Comparison of ENCODE assay signal across 8 cellular contexts in genomic region chr9:134068742-134069535, GRCh38. TPM values are rescaled to one million over a fixed set of nuclear protein-coding genes. Genes with fewer than 3 reads are reported as not detected.
A peak's percentile ranks its signal among the peaks of the same experiment; 100 is the strongest.
DNase-seq lines count a peak whose midpoint lies in the region; ATAC-seq and TF ChIP-seq lines count a peak whose summit lies in the region.

No MANE protein-coding gene starts in this region.

- peaks cover 27% of the 10 kb centered on the region for H4K20me1 ChIP-seq in SK-N-SH (ENCODE audit: insufficient read depth)

- CTCF ChIA-PET in SK-N-SH (lab: Yijun Ruan, JAX) = no interaction called here

- peaks cover 32% of the 10 kb centered on the region for H3K79me2 ChIP-seq in SK-N-SH (ENCODE audit: insufficient read depth)

- WGBS in SK-N-SH (ENCODE audit: low lambda C conversion rate) = 3% methylated on average over 29 of the region's 31 CpGs

- peak overlapping the region; percentile 76; the same call in 1 of the 2 replicates for H3K9ac ChIP-seq in SK-N-SH

- peaks cover 8% of the 10 kb centered on the region for H3F3A ChIP-seq in SK-N-SH (replicated peaks; ENCODE audit: insufficient read depth)

- peak overlapping the region; percentile 81 to 93 for H3K4me3 ChIP-seq in SK-N-SH (ENCODE audit: low read depth in 2 of 2, low read length in 1 of 2)
- H3K4me3 ChIP-seq in fibroblast of villous mesenchyme (ENCODE audit: low read depth, low read length) = peak overlapping the region; percentile 74
- peak overlapping the region; percentile 63 for H3K4me3 ChIP-seq in retinal pigment epithelial cell (ENCODE audit: low read length)

- peak; percentile 32 for DNase-seq in NCI-H1694 (lab: John Stamatoyannopoulos, UW)
- DNase-seq in NCI-H1694 treated with DMSO at 0.1 percent for 48 hours (lab: John Stamatoyannopoulos, UW) = no peak
- no peak for DNase-seq in SK-N-SH
- peak; percentile 64 for DNase-seq in fibroblast of villous mesenchyme (ENCODE audit: low read depth)
- no peak for DNase-seq in retinal pigment epithelial cell (ENCODE audit: low read depth)
- DNase-seq in NCI-H446 treated with DMSO at 0.1 percent for 48 hours (lab: John Stamatoyannopoulos, UW) = no peak

- TF ChIP-seq CTCF in SK-N-SH (IDR thresholded peaks at IDR 0.05) (no peak), fibroblast of villous mesenchyme (IDR thresholded peaks at IDR 0.05; ENCODE audit: insufficient read depth, low read depth, low read length) (no peak), retinal pigment epithelial cell (conservative IDR thresholded peaks at IDR 0.05; ENCODE audit: low read depth, low read length) (no peak)

- H3K27me3 ChIP-seq in SK-N-SH (ENCODE audit: insufficient read depth) = peaks cover 32% of the 10 kb centered on the region; the same call in 1 of the 2 replicates

- no peaks in the 10 kb centered on the region for H3K9me3 ChIP-seq in SK-N-SH

- H3K9me2 ChIP-seq in SK-N-SH = no peaks in the 10 kb centered on the region

- TF ChIP-seq EP300 in SK-N-SH (IDR thresholded peaks at IDR 0.05; ENCODE audit: borderline replicate concordance in 1 of 2, low read depth in 1 of 2, low read length in 1 of 2) = no peak

- H3K36me3 ChIP-seq in SK-N-SH (replicated peaks in 1 of 2; ENCODE audit: control insufficient read depth in 1 of 2, insufficient read depth in 2 of 2, low read length in 1 of 2) = no peaks in the 10 kb centered on the region

- peaks cover 0 to 12% of the 10 kb centered on the region in 2 experiments; a peak in 1 of 4 replicates for H3K4me1 ChIP-seq in SK-N-SH (ENCODE audit: control insufficient read depth in 1 of 2, insufficient read depth in 2 of 2, low read depth in 1 of 2, low read length in 1 of 2)

- peak overlapping the region; percentile 48 to 69; a peak in 2 of 4 replicates for H3K27ac ChIP-seq in SK-N-SH (ENCODE audit: low read depth in 2 of 2, low read length in 1 of 2)

- no peak for TF ChIP-seq RAD21 in SK-N-SH (IDR thresholded peaks at IDR 0.05; ENCODE audit: low read length)

- ATAC-seq in HG02973 (IDR thresholded peaks at IDR 0.05; ENCODE audit: unreplicated experiment) (no peak), GM18867 (IDR thresholded peaks at IDR 0.05; ENCODE audit: unreplicated experiment) (no peak)

- POLR2A ChIA-PET in SK-N-SH (lab: Yijun Ruan, JAX) = no interaction called here

- H3K4me2 ChIP-seq in SK-N-SH = peak overlapping the region; percentile 88

- H2AFZ ChIP-seq in SK-N-SH (ENCODE audit: low read depth) = peak overlapping the region; percentile 98

TF ChIP-seq in SK-N-SH, 30 proteins besides CTCF, POLR2A, EP300 and RAD21:
- no peak for TF ChIP-seq REST (IDR thresholded peaks at IDR 0.05; ENCODE audit: low read depth, low read length)
- no peak for TF ChIP-seq NFIC (IDR thresholded peaks at IDR 0.05; ENCODE audit: borderline replicate concordance)
- TF ChIP-seq CHD2 (IDR thresholded peaks at IDR 0.05; ENCODE audit: low read length, partially characterized antibody) = no peak
- TF ChIP-seq RCOR1 (IDR thresholded peaks at IDR 0.05; ENCODE audit: low read length) = no peak
- TF ChIP-seq SIN3A (IDR thresholded peaks at IDR 0.05; ENCODE audit: borderline replicate concordance, low read depth, low read length) = 0 out of 2 replicates have a peak, but pooled peaks have one; percentile 5
- TF ChIP-seq SMC3 (IDR thresholded peaks at IDR 0.05; ENCODE audit: low read depth, low read length) = no peak
- TF ChIP-seq RFX5 (IDR thresholded peaks at IDR 0.05; ENCODE audit: low read length) = no peak

RNA-seq across cellular contexts. Expression of gene BRD3, which starts 1.1 kb away (rescaled TPM):
- polyA plus RNA-seq in SK-N-SH (2012; rRNA removed) = 7.2 and 11.4 TPM in 2 replicates
- polyA plus RNA-seq in SK-N-SH (2012; cell fraction: cytosol; rRNA removed) = 10.2 and 11.5 TPM in 2 replicates
- 14.8 and 22.7 TPM in 2 replicates for polyA plus RNA-seq in SK-N-SH (2012; cell fraction: nucleus; rRNA removed)
- 3.5 and 5.2 TPM in 2 replicates for total RNA-seq in fibroblast of villous mesenchyme

RNA-seq across cellular contexts. Expression of gene BRD3OS, which starts 43.7 kb away (rescaled TPM):
- polyA plus RNA-seq in SK-N-SH (2012; rRNA removed) = 21.6 and 23.1 TPM in 2 replicates
- polyA plus RNA-seq in SK-N-SH (2012; cell fraction: cytosol; rRNA removed) = 22.9 and 26.1 TPM in 2 replicates
- polyA plus RNA-seq in SK-N-SH (2012; cell fraction: nucleus; rRNA removed) = 17.2 and 19.8 TPM in 2 replicates
- 18.4 and 22.9 TPM in 2 replicates for total RNA-seq in fibroblast of villous mesenchyme

Comparison
In these comparisons a context has a peak if more than half of its experiments do, and no peak if none do; other contexts are left out.
1. DNase-seq: peak in NCI-H1694 (single experiment) and fibroblast of villous mesenchyme (single experiment); none in NCI-H1694 treated with DMSO at 0.1 percent for 48 hours (single experiment), SK-N-SH (single experiment), retinal pigment epithelial cell (single experiment) and NCI-H446 treated with DMSO at 0.1 percent for 48 hours (single experiment).
2. Peak in every context shown above with its lines, with median percentiles within 50 percentile points of each other: H3K4me3 ChIP-seq.